Comparison of ENCODE assay signal across 16 cellular contexts in genomic region chr17:17421346-17422216, GRCh38.
"Had no signal": no experiment of that assay in that cellular context is flagged by ENCODE, and none has a peak within 500 bp of the region (broad histone marks: within the 10 kb centered on the region; RNA-seq: fewer than 3 reads in every experiment).

No MANE protein-coding gene starts in this region.

- H3K27ac Mint-ChIP-seq: activated naive CD8-positive, alpha-beta T cell treated with anti-CD3 and anti-CD28 coated beads, Interleukin-2, amount 10 ng/mL, durations not matched to agents 7 days and 5 days; activated T-helper 1 cell treated with anti-CD3 and anti-CD28 coated beads, Interleukin-12 subunit alpha, Interleukin-12 subunit beta, Interleukin-2, Interleukin-4 antibody, amounts not matched to agents 30 ng/mL and 10 ng/mL and 1 ng/mL, durations not matched to agents 14 hours and 24 hours and 36 hours; effector memory CD8-positive, alpha-beta T cell had no signal

- H3K4me3 ChIP-seq: mucosa of descending colon, uterus had no signal

- H3K4me3 Mint-ChIP-seq: activated naive CD8-positive, alpha-beta T cell treated with anti-CD3 and anti-CD28 coated beads, Interleukin-2, amount 10 ng/mL, durations not matched to agents 7 days and 5 days; activated T-helper 1 cell treated with anti-CD3 and anti-CD28 coated beads, Interleukin-12 subunit alpha, Interleukin-12 subunit beta, Interleukin-2, Interleukin-4 antibody, amounts not matched to agents 30 ng/mL and 10 ng/mL and 1 ng/mL, durations not matched to agents 14 hours and 24 hours and 36 hours; effector memory CD8-positive, alpha-beta T cell; naive thymus-derived CD4-positive, alpha-beta T cell had no signal

- H3K9me3 ChIP-seq: mucosa of descending colon, uterus had no signal

- ATAC-seq: activated CD4-positive, CD25-positive, alpha-beta regulatory T cell treated with anti-CD3 and anti-CD28 coated beads, Interleukin-2, amount 50 U/mL, for 24 hours; effector memory CD8-positive, alpha-beta T cell; left colon; mucosa of descending colon; naive thymus-derived CD4-positive, alpha-beta T cell had no signal

- H3K27ac ChIP-seq: brain microvascular endothelial cell, epithelial cell of prostate had no signal

- H3K27me3 Mint-ChIP-seq: naive thymus-derived CD4-positive, alpha-beta T cell had no signal

- H3K36me3 ChIP-seq: brain microvascular endothelial cell, uterus had no signal

- H3K9me3 Mint-ChIP-seq: activated T-helper 1 cell treated with anti-CD3 and anti-CD28 coated beads, Interleukin-12 subunit alpha, Interleukin-12 subunit beta, Interleukin-2, Interleukin-4 antibody, amounts not matched to agents 30 ng/mL and 10 ng/mL and 1 ng/mL, durations not matched to agents 14 hours and 24 hours and 36 hours had no signal

- DNase-seq: activated naive CD8-positive, alpha-beta T cell treated with anti-CD3 and anti-CD28 coated beads, Interleukin-2, amount 10 ng/mL, durations not matched to agents 7 days and 5 days; anterior cingulate cortex; cerebellar nuclear complex; effector memory CD8-positive, alpha-beta T cell; foreskin melanocyte; head of caudate nucleus; left colon; mammary epithelial cell; mucosa of descending colon; naive thymus-derived CD4-positive, alpha-beta T cell; retina had no signal

- H3K27me3 ChIP-seq: uterus had no signal

- H3K4me1 ChIP-seq: uterus had no signal

- H3K36me3 Mint-ChIP-seq: activated naive CD8-positive, alpha-beta T cell treated with anti-CD3 and anti-CD28 coated beads, Interleukin-2, amount 10 ng/mL, durations not matched to agents 7 days and 5 days; naive thymus-derived CD4-positive, alpha-beta T cell had no signal
